Comparison of ENCODE assay signal across 9 cellular contexts in genomic region chr2:199991691-199992090, GRCh38.
"Had no signal": no experiment of that assay in that cellular context is flagged by ENCODE, and none has a peak within 500 bp of the region (broad histone marks: within the 10 kb centered on the region; RNA-seq: fewer than 3 reads in every experiment).

No MANE protein-coding gene starts in this region.

- H3K27ac ChIP-seq: HL-60, KMS-11 had no signal

- H3K4me2 ChIP-seq: GM23338, KMS-11 had no signal

- H2AFZ ChIP-seq: GM23338 had no signal

- H3K9me3 ChIP-seq: HAP-1 had no signal

- H3K9ac ChIP-seq: KMS-11 had no signal

- DNase-seq: H7, HFFc6, KBM-7 had no signal

- H3K4me1 ChIP-seq: HAP-1 had no signal

- H3K36me3 ChIP-seq: HAP-1 had no signal

- H3K4me3 ChIP-seq: GM23338, HAP-1 had no signal

- ATAC-seq: GM23338, HCT116, HepG2 had no signal
